In genomic region chr6:111870751-111871064, GRCh38 we compare ENCODE assay signal across 1 cellular context.
TF ChIP-seq lines count a peak whose summit lies in the region.

No MANE protein-coding gene starts in this region.

TF ChIP-seq in WTC11, 78 proteins besides CTCF, POLR2A, EP300 and RAD21 (continued from another document):
- no peak for TF ChIP-seq ZNF396 (CRISPR knock-in tag; IDR thresholded peaks at IDR 0.05; ENCODE audit: borderline replicate concordance)
- TF ChIP-seq, protein P1, sequence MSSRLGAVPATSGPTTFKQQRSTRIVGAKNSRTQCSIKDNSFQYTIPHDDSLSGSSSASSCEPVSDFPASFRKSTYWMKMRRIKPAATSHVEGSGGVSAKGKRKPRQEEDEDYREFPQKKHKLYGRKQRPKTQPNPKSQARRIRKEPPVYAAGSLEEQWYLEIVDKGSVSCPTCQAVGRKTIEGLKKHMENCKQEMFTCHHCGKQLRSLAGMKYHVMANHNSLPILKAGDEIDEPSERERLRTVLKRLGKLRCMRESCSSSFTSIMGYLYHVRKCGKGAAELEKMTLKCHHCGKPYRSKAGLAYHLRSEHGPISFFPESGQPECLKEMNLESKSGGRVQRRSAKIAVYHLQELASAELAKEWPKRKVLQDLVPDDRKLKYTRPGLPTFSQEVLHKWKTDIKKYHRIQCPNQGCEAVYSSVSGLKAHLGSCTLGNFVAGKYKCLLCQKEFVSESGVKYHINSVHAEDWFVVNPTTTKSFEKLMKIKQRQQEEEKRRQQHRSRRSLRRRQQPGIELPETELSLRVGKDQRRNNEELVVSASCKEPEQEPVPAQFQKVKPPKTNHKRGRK (CRISPR knock-in tag; IDR thresholded peaks at IDR 0.05; ENCODE audit: borderline replicate concordance), result no peak
